Comparison of ENCODE assay signal across 14 cellular contexts in genomic region chr7:879093-879492, GRCh38. TPM values are rescaled to one million over a fixed set of nuclear protein-coding genes. Genes with fewer than 3 reads are reported as not detected.
DNase-seq lines count a peak whose midpoint lies in the region; ATAC-seq, FAIRE-seq and TF ChIP-seq lines count a peak whose summit lies in the region.
"Had no signal": no experiment of that assay in that cellular context is flagged by ENCODE, and none has a peak within 500 bp of the region (broad histone marks: within the 10 kb centered on the region; RNA-seq: fewer than 3 reads in every experiment).

No MANE protein-coding gene starts in this region.

- DNase-seq in left ventricle myocardium inferior (no peak), left cardiac atrium (no peak), kidney (peak; percentile 82), type B pancreatic cell (ENCODE audit: extremely low spot score, unreplicated experiment) (no peak), vagina (ENCODE audit: extremely low spot score in 2 of 2) (no peak), mammary epithelial cell (no peak), GM19240 (ENCODE audit: insufficient read length, low spot score) (no peak)
- no peak for DNase-seq in activated CD8-positive, alpha-beta T cell treated with anti-CD3 and anti-CD28 coated beads for 36 hours
- DNase-seq: C1 segment of cervical spinal cord, HCEC 1CT, Peyer's patch had no signal

- peaks cover 8% of the 10 kb centered on the region for H3K36me3 Mint-ChIP-seq in activated CD8-positive, alpha-beta T cell treated with anti-CD3 and anti-CD28 coated beads for 36 hours (ENCODE audit: low read depth)
- peaks cover 8% of the 10 kb centered on the region for H3K36me3 Mint-ChIP-seq in type B pancreatic cell

- no peak overlapping the region for H3K27ac Mint-ChIP-seq in activated CD8-positive, alpha-beta T cell treated with anti-CD3 and anti-CD28 coated beads for 36 hours
- peak overlapping the region; percentile 82 for H3K27ac Mint-ChIP-seq in type B pancreatic cell

- no peaks in the 10 kb centered on the region for H4K20me1 ChIP-seq in mammary epithelial cell (ENCODE audit: insufficient read depth, low read length)

- peaks cover 86% of the 10 kb centered on the region for H3K4me1 ChIP-seq in left ventricle myocardium inferior
- peaks cover 14 to 30% of the 10 kb centered on the region in 2 donors for H3K4me1 ChIP-seq in kidney (ENCODE audit: control insufficient read depth in 1 of 2, insufficient read depth in 1 of 2, low read depth in 1 of 2, low read length in 2 of 2)
- peaks cover 54% of the 10 kb centered on the region for H3K4me1 ChIP-seq in vagina
- H3K4me1 ChIP-seq in mammary epithelial cell (ENCODE audit: insufficient read depth, low read length) = peaks cover 6% of the 10 kb centered on the region

- H3K4me3 ChIP-seq in left ventricle myocardium inferior (peak overlapping the region; percentile 94), kidney (ENCODE audit: low read length in 2 of 2) (no peak overlapping the region), vagina (no peak overlapping the region), mammary epithelial cell (replicated peaks in 1 of 3; ENCODE audit: insufficient read depth in 1 of 3, low read depth in 2 of 3, low read length in 3 of 3) (no peak overlapping the region)
- H3K4me3 ChIP-seq: lung, thoracic aorta had no signal

- in situ Hi-C loops in mammary epithelial cell (cut with MboI; ENCODE audit: low sequenced_read_pairs in 2 of 2) = loop anchor here in 1 of 2 donors (10.0 kb wide), 1 partner anchor 554 kb away; no protein-coding TSS in a partner anchor

- no peaks in the 10 kb centered on the region for H3K27me3 Mint-ChIP-seq in activated CD8-positive, alpha-beta T cell treated with anti-CD3 and anti-CD28 coated beads for 36 hours
- H3K27me3 Mint-ChIP-seq in type B pancreatic cell = no peaks in the 10 kb centered on the region

- H3K9me3 ChIP-seq in left ventricle myocardium inferior (replicated peaks) (no peaks in the 10 kb centered on the region), kidney (ENCODE audit: control insufficient read depth in 1 of 2, low read length in 2 of 2) (no peaks in the 10 kb centered on the region), vagina (no peaks in the 10 kb centered on the region), mammary epithelial cell (replicated peaks; ENCODE audit: insufficient read depth, low read length) (no peaks in the 10 kb centered on the region)
- H3K9me3 ChIP-seq: Peyer's patch, thoracic aorta had no signal

- H3K36me3 ChIP-seq in left ventricle myocardium inferior = peaks cover 9% of the 10 kb centered on the region
- H3K36me3 ChIP-seq in kidney (ENCODE audit: control insufficient read depth in 1 of 2, insufficient read depth in 2 of 2, low read length in 2 of 2) = no peaks in the 10 kb centered on the region
- H3K36me3 ChIP-seq in vagina = no peaks in the 10 kb centered on the region
- H3K36me3 ChIP-seq in mammary epithelial cell (ENCODE audit: insufficient read depth, low read length) = peaks cover 3% of the 10 kb centered on the region

- no TSS peak for BruUV-seq in mammary epithelial cell (replicated peaks; lab: Mats Ljungman, UMichigan)

- FAIRE-seq in kidney (lab: Jason Lieb, UNC) = no peak
- FAIRE-seq: GM19239 had no signal

- H3K79me2 ChIP-seq in mammary epithelial cell (ENCODE audit: insufficient read depth, low read length) = peaks cover 71% of the 10 kb centered on the region

- 91% methylated on average over 14 of the region's 15 CpGs for WGBS in mammary epithelial cell (ENCODE audit: low coverage, missing lambda C conversion rate)

- intact Hi-C loops in left ventricle myocardium inferior (cut with micrococcal nuclease) = no loop called here
- intact Hi-C loops in left cardiac atrium (cut with DNase I) = loop anchor here in 1 of 2 donors (10.0 kb wide), 1 partner anchor 94 kb away; no protein-coding TSS in a partner anchor
- intact Hi-C loops in activated CD8-positive, alpha-beta T cell treated with anti-CD3 and anti-CD28 coated beads for 36 hours (cut with micrococcal nuclease) = no loop called here
- intact Hi-C loops in kidney (cut with DNase I) = loop anchor here (10.0 kb wide), 1 partner anchor 94 kb away; no protein-coding TSS in a partner anchor
- intact Hi-C loops in vagina (cut with DNase I) = loop anchor here (10.0 kb wide), 1 partner anchor 554 kb away; no protein-coding TSS in a partner anchor
- intact Hi-C loops in mammary epithelial cell (cut with micrococcal nuclease) = no loop called here

- H3K27ac ChIP-seq in left ventricle myocardium inferior (replicated peaks) (peak overlapping the region; percentile 59), kidney (ENCODE audit: low read depth in 2 of 2, low read length in 2 of 2) (peak overlapping the region in 1 of 2 donors; percentile 47), vagina (no peak overlapping the region), mammary epithelial cell (ENCODE audit: insufficient read depth, low read depth, low read length) (no peak overlapping the region)
- H3K27ac ChIP-seq: Peyer's patch, thoracic aorta had no signal

- H3K4me2 ChIP-seq in mammary epithelial cell (ENCODE audit: insufficient read depth, low read depth, low read length) = no peak overlapping the region

- CTCF ChIA-PET in activated CD8-positive, alpha-beta T cell treated with anti-CD3 and anti-CD28 coated beads for 36 hours (lab: Charles Lee) = no interaction called here
- CTCF ChIA-PET in mammary epithelial cell (lab: Charles Lee; ENCODE audit: low non-redundant PET) = no interaction called here

- no peak overlapping the region for H2AFZ ChIP-seq in mammary epithelial cell (ENCODE audit: low read depth, low read length)

- peaks cover 37% of the 10 kb centered on the region for H3K4me1 Mint-ChIP-seq in activated CD8-positive, alpha-beta T cell treated with anti-CD3 and anti-CD28 coated beads for 36 hours (ENCODE audit: low read depth)
- peaks cover 17% of the 10 kb centered on the region for H3K4me1 Mint-ChIP-seq in type B pancreatic cell (ENCODE audit: unreplicated experiment)

- dilution Hi-C loops in mammary epithelial cell (cut with HindIII; ENCODE audit: low sequenced_read_pairs) = no loop called here

- POLR2A ChIA-PET in activated CD8-positive, alpha-beta T cell treated with anti-CD3 and anti-CD28 coated beads for 36 hours (lab: Charles Lee) = interaction anchor here (1.5 kb wide), 1 partner anchor 15 kb away, joined by 5 read pairs; no protein-coding TSS in a partner anchor

- no peak for ATAC-seq in left cardiac atrium
- no peak for ATAC-seq in activated CD8-positive, alpha-beta T cell treated with anti-CD3 and anti-CD28 coated beads for 36 hours

- TF ChIP-seq POLR2A in vagina (IDR thresholded peaks at IDR 0.05) = no peak

- TF ChIP-seq CTCF in left ventricle myocardium inferior (IDR thresholded peaks at IDR 0.05; ENCODE audit: borderline replicate concordance) = no peak
- no peak for TF ChIP-seq CTCF in activated CD8-positive, alpha-beta T cell treated with anti-CD3 and anti-CD28 coated beads for 36 hours (IDR thresholded peaks at IDR 0.05)
- TF ChIP-seq CTCF in kidney (IDR thresholded peaks at IDR 0.05; ENCODE audit: borderline replicate concordance, extremely low read depth, insufficient read depth) = no peak
- no peak for TF ChIP-seq CTCF in type B pancreatic cell (conservative IDR thresholded peaks at IDR 0.05)
- TF ChIP-seq CTCF in vagina (IDR thresholded peaks at IDR 0.05) = no peak
- TF ChIP-seq CTCF in mammary epithelial cell (conservative IDR thresholded peaks at IDR 0.05 in 1 of 2, IDR thresholded peaks at IDR 0.05 in 1 of 2; ENCODE audit: extremely low read depth in 1 of 2, insufficient read depth in 1 of 2, low read depth in 1 of 2, low read length in 2 of 2) = no peak

- no peak overlapping the region for H3K9ac ChIP-seq in kidney (ENCODE audit: low read length in 2 of 2)
- no peak overlapping the region for H3K9ac ChIP-seq in mammary epithelial cell (ENCODE audit: insufficient read depth, low read length)

- peak overlapping the region; percentile 44 for H3K4me3 Mint-ChIP-seq in activated CD8-positive, alpha-beta T cell treated with anti-CD3 and anti-CD28 coated beads for 36 hours
- H3K4me3 Mint-ChIP-seq in type B pancreatic cell = peak overlapping the region; percentile 80

- no peaks in the 10 kb centered on the region for H3K27me3 ChIP-seq in left ventricle myocardium inferior (ENCODE audit: low read depth)
- no peaks in the 10 kb centered on the region for H3K27me3 ChIP-seq in vagina
- H3K27me3 ChIP-seq in mammary epithelial cell (ENCODE audit: insufficient read depth, low read length) = no peaks in the 10 kb centered on the region
- H3K27me3 ChIP-seq: Peyer's patch had no signal

- H3K9me3 Mint-ChIP-seq in activated CD8-positive, alpha-beta T cell treated with anti-CD3 and anti-CD28 coated beads for 36 hours = no peaks in the 10 kb centered on the region
- H3K9me3 Mint-ChIP-seq in type B pancreatic cell = no peaks in the 10 kb centered on the region

RNA-seq across cellular contexts. Expression of gene GET4, which starts 2.7 kb away (rescaled TPM):
- total RNA-seq in left ventricle myocardium inferior (22.9 TPM), left cardiac atrium (10 to 100 TPM; 17.8 to 28.3 TPM), kidney (44.8 TPM), type B pancreatic cell (ENCODE audit: low replicate concordance) (46.3 and 50.0 TPM in 2 replicates), vagina (35.8 TPM), mammary epithelial cell (10 to 100 TPM; 26.0 to 40.8 TPM)
- 10 to 100 TPM; 20.6 to 31.9 TPM for total RNA-seq in activated CD8-positive, alpha-beta T cell treated with anti-CD3 and anti-CD28 coated beads for 36 hours
- polyA plus RNA-seq in kidney (ENCODE audit: insufficient read depth, low read depth, low replicate concordance) (80.8 TPM), mammary epithelial cell (28.5 TPM)
- 24.8 TPM for polyA minus RNA-seq in mammary epithelial cell

RNA-seq across cellular contexts. Expression of gene SUN1, which starts 46.8 kb away (rescaled TPM):
- total RNA-seq in left ventricle myocardium inferior (183 TPM), left cardiac atrium (100 to 1,000 TPM; 124 to 136 TPM), kidney (168 TPM), type B pancreatic cell (ENCODE audit: low replicate concordance) (121 and 146 TPM in 2 replicates), vagina (170 TPM), mammary epithelial cell (100 to 1,000 TPM; 135 to 191 TPM)
- total RNA-seq in activated CD8-positive, alpha-beta T cell treated with anti-CD3 and anti-CD28 coated beads for 36 hours = 10 to 100 TPM; 71.3 to 71.6 TPM
- polyA plus RNA-seq in kidney (ENCODE audit: insufficient read depth, low read depth, low replicate concordance) (40.4 TPM), mammary epithelial cell (176 TPM)
- 160 TPM for polyA minus RNA-seq in mammary epithelial cell

Comparison
In these comparisons a context has a peak if more than half of its experiments do, and no peak if none do; other contexts are left out.
1. intact Hi-C loops: an anchor here in kidney (10.0 kb wide) and vagina (10.0 kb wide); none called in left ventricle myocardium inferior, activated CD8-positive, alpha-beta T cell treated with anti-CD3 and anti-CD28 coated beads for 36 hours and mammary epithelial cell.